8 cellular contexts compared by ENCODE assay signal in genomic region chr5:41707853-41708603, GRCh38.
DNase-seq lines count a peak whose midpoint lies in the region; ATAC-seq and TF ChIP-seq lines count a peak whose summit lies in the region.

No MANE protein-coding gene starts in this region.

- DNase-seq in GM04504 (ENCODE audit: low read depth) = peak; percentile 14
- peak; percentile 51 for DNase-seq in SW480 (ENCODE audit: low spot score)
- DNase-seq in left kidney (ENCODE audit: low read depth, low spot score) = peak; percentile 29
- DNase-seq in hypothalamus (lab: John Stamatoyannopoulos, UW) = no peak
- DNase-seq in SKM-1 (lab: John Stamatoyannopoulos, UW; ENCODE audit: unreplicated experiment) = no peak
- no peak for DNase-seq in 8988T

- peak; percentile 84 for TF ChIP-seq RAD21 in Ishikawa (IDR thresholded peaks at IDR 0.05; ENCODE audit: low read depth)

- ATAC-seq in GM21619 (IDR thresholded peaks at IDR 0.05; ENCODE audit: unreplicated experiment) = peak; percentile 93

- no peak for TF ChIP-seq EP300 in Ishikawa (IDR thresholded peaks at IDR 0.05; ENCODE audit: borderline replicate concordance)

TF ChIP-seq in Ishikawa, 13 proteins besides CTCF, POLR2A, EP300 and RAD21:
- TF ChIP-seq EGR1 (IDR thresholded peaks at IDR 0.05) (no peak), TCF12 (IDR thresholded peaks at IDR 0.05; ENCODE audit: low read depth) (no peak), YY1 (IDR thresholded peaks at IDR 0.05; ENCODE audit: low read depth) (no peak), USF1 (IDR thresholded peaks at IDR 0.05) (no peak), NFIC (IDR thresholded peaks at IDR 0.05) (no peak), TAF1 (IDR thresholded peaks at IDR 0.05; ENCODE audit: low read depth) (no peak), ZBTB7A (IDR thresholded peaks at IDR 0.05; ENCODE audit: low read depth) (no peak), MAX (IDR thresholded peaks at IDR 0.05) (no peak), REST (IDR thresholded peaks at IDR 0.05; ENCODE audit: low read depth) (no peak), TEAD4 (IDR thresholded peaks at IDR 0.05) (no peak), CEBPB (IDR thresholded peaks at IDR 0.05) (no peak), FOXM1 (IDR thresholded peaks at IDR 0.05; ENCODE audit: borderline replicate concordance, low read depth) (no peak), CREB1 (IDR thresholded peaks at IDR 0.05; ENCODE audit: low read depth) (no peak)

Comparison
In these comparisons a context has a peak if more than half of its experiments do, and no peak if none do; other contexts are left out.
1. DNase-seq: peak in GM04504 (single experiment), SW480 (single experiment) and left kidney (single experiment); none in hypothalamus (0 of 51), SKM-1 (single experiment) and 8988T (single experiment).